Comparison of ENCODE assay signal across 1 cellular context in genomic region chr5:79990598-79991507, GRCh38.
TF ChIP-seq lines count a peak whose summit lies in the region.

MTX3 (minus strand) TSS chr5:79991262; CDS start chr5:79991238, 24 bp downstream.

TF ChIP-seq in HepG2, 621 proteins besides CTCF, POLR2A, EP300 and RAD21 (continued from another document and continues in another):
- no peak for TF ChIP-seq ZNF512B (CRISPR knock-in tag; IDR thresholded peaks at IDR 0.05; ENCODE audit: borderline replicate concordance)
- TF ChIP-seq GTF2F1 (IDR thresholded peaks at IDR 0.05; ENCODE audit: low read length) = no peak
- peak; percentile 30; the same call in 1 of the 2 replicates for TF ChIP-seq TCF7 (IDR thresholded peaks at IDR 0.05; ENCODE audit: low read depth)
- TF ChIP-seq GLMP (CRISPR knock-in tag; IDR thresholded peaks at IDR 0.05; ENCODE audit: borderline replicate concordance) = no peak
- TF ChIP-seq ATF2 (CRISPR knock-in tag; IDR thresholded peaks at IDR 0.05) = no peak; the same call in 1 of the 2 replicates
- peak; percentile 80; the same call in 1 of the 2 replicates for TF ChIP-seq ZNF567 (CRISPR knock-in tag; IDR thresholded peaks at IDR 0.05; ENCODE audit: borderline replicate concordance)
- 0 out of 2 replicates have a peak, but pooled peaks have one; percentile 37 for TF ChIP-seq HNRNPL (IDR thresholded peaks at IDR 0.05; ENCODE audit: low read depth, low read length)
- 0 out of 2 replicates have a peak, but pooled peaks have one; percentile 54 for TF ChIP-seq THAP8 (CRISPR knock-in tag; IDR thresholded peaks at IDR 0.05; ENCODE audit: borderline replicate concordance)
- TF ChIP-seq ZFP82 (CRISPR knock-in tag; IDR thresholded peaks at IDR 0.05; ENCODE audit: borderline replicate concordance) = 0 out of 2 replicates have a peak, but pooled peaks have one; percentile 79
- TF ChIP-seq FOXA1 (IDR thresholded peaks at IDR 0.05) = no peak
- no peak for TF ChIP-seq FOXA1 (CRISPR knock-in tag; IDR thresholded peaks at IDR 0.05)
- no peak for TF ChIP-seq SUZ12 (IDR thresholded peaks at IDR 0.05; ENCODE audit: low read depth, low read length)
- no peak for TF ChIP-seq RFX5 (IDR thresholded peaks at IDR 0.05; ENCODE audit: low read depth, low read length)
- TF ChIP-seq KLF6 (CRISPR knock-in tag; IDR thresholded peaks at IDR 0.05) = no peak
- TF ChIP-seq ZNF776 (CRISPR knock-in tag; IDR thresholded peaks at IDR 0.05) = peak; percentile 88; the same call in 1 of the 2 replicates
- no peak for TF ChIP-seq ATF6 (CRISPR knock-in tag; conservative IDR thresholded peaks at IDR 0.05)
- TF ChIP-seq SMARCE1 (IDR thresholded peaks at IDR 0.05; ENCODE audit: borderline replicate concordance) = no peak
- TF ChIP-seq HOMEZ (CRISPR knock-in tag; IDR thresholded peaks at IDR 0.05; ENCODE audit: low read depth) = peak; percentile 84
- TF ChIP-seq XBP1 (CRISPR knock-in tag; IDR thresholded peaks at IDR 0.05) = no peak
- no peak for TF ChIP-seq ZNF256 (CRISPR knock-in tag; conservative IDR thresholded peaks at IDR 0.05)
- TF ChIP-seq ZNF772 (CRISPR knock-in tag; IDR thresholded peaks at IDR 0.05) = peak; percentile 76; the same call in 1 of the 2 replicates
- TF ChIP-seq TMF1 (CRISPR knock-in tag; IDR thresholded peaks at IDR 0.05; ENCODE audit: low read depth) = no peak
- no peak for TF ChIP-seq ZNF343 (CRISPR knock-in tag; IDR thresholded peaks at IDR 0.05)
- no peak; the same call in 1 of the 2 replicates for TF ChIP-seq ZNF670 (CRISPR knock-in tag; IDR thresholded peaks at IDR 0.05; ENCODE audit: borderline replicate concordance)
- no peak for TF ChIP-seq ZNF619 (CRISPR knock-in tag; IDR thresholded peaks at IDR 0.05)
- TF ChIP-seq HHEX (CRISPR knock-in tag; IDR thresholded peaks at IDR 0.05) = no peak
- no peak for TF ChIP-seq ZNF251 (CRISPR knock-in tag; IDR thresholded peaks at IDR 0.05)
- TF ChIP-seq ZFP91 (CRISPR knock-in tag; IDR thresholded peaks at IDR 0.05; ENCODE audit: borderline replicate concordance) = peak; percentile 88; the same call in 1 of the 2 replicates
- TF ChIP-seq HOXD1 (CRISPR knock-in tag; IDR thresholded peaks at IDR 0.05) = no peak
- TF ChIP-seq TBX3 (IDR thresholded peaks at IDR 0.05; ENCODE audit: borderline replicate concordance) = no peak
- peak; percentile 67; the same call in 1 of the 2 replicates for TF ChIP-seq PITX1 (CRISPR knock-in tag; IDR thresholded peaks at IDR 0.05)
- no peak for TF ChIP-seq CC2D1A (CRISPR knock-in tag; IDR thresholded peaks at IDR 0.05)
- no peak for TF ChIP-seq ZNF720 (CRISPR knock-in tag; IDR thresholded peaks at IDR 0.05)
- 0 out of 2 replicates have a peak, but pooled peaks have one; percentile 33 for TF ChIP-seq ELF3 (CRISPR knock-in tag; IDR thresholded peaks at IDR 0.05)
- TF ChIP-seq ZC3H4 (CRISPR knock-in tag; IDR thresholded peaks at IDR 0.05; ENCODE audit: borderline replicate concordance) = no peak
- 0 out of 2 replicates have a peak, but pooled peaks have one; percentile 51 for TF ChIP-seq ZNF44 (CRISPR knock-in tag; IDR thresholded peaks at IDR 0.05)
- TF ChIP-seq ZNF101 (CRISPR knock-in tag; IDR thresholded peaks at IDR 0.05; ENCODE audit: borderline replicate concordance, low read depth) = no peak
- TF ChIP-seq YY1 (IDR thresholded peaks at IDR 0.05; ENCODE audit: insufficient read depth, insufficient replicate concordance, low read depth, low read length) = peak; percentile 98
- TF ChIP-seq MLLT10 (CRISPR knock-in tag; IDR thresholded peaks at IDR 0.05) = no peak
- TF ChIP-seq ZNF234 (CRISPR knock-in tag; conservative IDR thresholded peaks at IDR 0.05) = no peak
- peak; percentile 75; the same call in 1 of the 2 replicates for TF ChIP-seq ZNF644 (CRISPR knock-in tag; IDR thresholded peaks at IDR 0.05; ENCODE audit: low read depth)
- TF ChIP-seq NFIC (IDR thresholded peaks at IDR 0.05; ENCODE audit: low read length) = no peak
- peak; percentile 65 for TF ChIP-seq ZNF883 (CRISPR knock-in tag; IDR thresholded peaks at IDR 0.05; ENCODE audit: not compliant biosample characterization)
- TF ChIP-seq ZNF800 (CRISPR knock-in tag; IDR thresholded peaks at IDR 0.05) = 0 out of 2 replicates have a peak, but pooled peaks have one; percentile 17
- no peak for TF ChIP-seq ZSCAN20 (CRISPR knock-in tag; IDR thresholded peaks at IDR 0.05; ENCODE audit: borderline replicate concordance)
- TF ChIP-seq TGIF2 (CRISPR knock-in tag; IDR thresholded peaks at IDR 0.05) = no peak; the same call in 1 of the 2 replicates
- TF ChIP-seq KDM4B (CRISPR knock-in tag; IDR thresholded peaks at IDR 0.05) = no peak
- peak; percentile 80 for TF ChIP-seq SAP130 (CRISPR knock-in tag; IDR thresholded peaks at IDR 0.05; ENCODE audit: low read depth)
- TF ChIP-seq GMEB2 (CRISPR knock-in tag; IDR thresholded peaks at IDR 0.05; ENCODE audit: low read depth) = 0 out of 2 replicates have a peak, but pooled peaks have one; percentile 45
